ENCODE assay signal across 1 cellular context in the genomic region with DNA sequence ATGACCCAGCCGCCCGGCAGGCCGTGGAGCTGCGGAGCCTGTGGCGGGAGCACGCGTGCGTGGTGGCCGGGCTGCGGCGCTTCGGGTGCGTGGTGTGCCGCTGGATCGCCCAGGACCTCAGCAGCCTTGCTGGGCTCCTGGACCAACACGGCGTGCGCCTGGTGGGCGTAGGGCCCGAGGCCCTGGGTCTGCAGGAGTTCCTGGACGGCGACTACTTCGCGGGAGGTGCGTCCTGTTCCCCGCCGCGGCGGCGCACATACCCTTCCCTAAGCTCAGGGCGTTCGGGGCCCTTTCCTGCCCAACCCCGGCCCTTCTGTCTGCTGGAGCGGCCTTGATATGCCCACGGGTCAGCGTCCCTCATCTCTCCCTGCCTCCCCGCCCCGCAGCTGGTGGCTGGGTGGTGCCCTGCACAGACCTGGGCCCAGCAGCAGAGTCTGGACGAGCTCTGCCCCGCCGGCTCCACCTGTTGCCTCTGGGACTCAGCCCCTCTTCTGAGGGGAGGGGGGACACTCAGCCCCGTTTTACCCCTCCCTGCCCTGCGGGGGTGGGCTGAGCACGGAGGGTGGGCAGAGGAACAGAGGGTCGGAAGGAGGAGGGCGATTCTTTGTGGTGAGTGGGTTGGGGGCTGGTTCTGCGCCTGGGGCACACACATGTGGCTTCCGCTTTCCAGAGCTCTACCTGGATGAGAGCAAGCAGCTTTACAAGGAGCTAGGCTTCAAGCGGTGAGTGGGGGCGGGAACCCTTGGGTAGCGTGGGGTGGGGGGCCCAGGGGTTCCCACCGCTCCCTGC.
TF ChIP-seq lines count a peak whose summit lies in the region.

No MANE protein-coding gene starts in this region.

TF ChIP-seq in HepG2, 621 proteins besides CTCF, POLR2A, EP300 and RAD21 (continued from another document and continues in another):
- TF ChIP-seq RORA (CRISPR knock-in tag; IDR thresholded peaks at IDR 0.05) (no peak), ZNF563 (CRISPR knock-in tag; IDR thresholded peaks at IDR 0.05) (no peak), NFKB2 (CRISPR knock-in tag; IDR thresholded peaks at IDR 0.05; ENCODE audit: borderline replicate concordance) (0 out of 2 replicates have a peak, but pooled peaks have one; percentile 9), ELF3 (CRISPR knock-in tag; IDR thresholded peaks at IDR 0.05) (no peak), ZMYM4 (CRISPR knock-in tag; IDR thresholded peaks at IDR 0.05) (no peak), KDM2A (CRISPR knock-in tag; IDR thresholded peaks at IDR 0.05; ENCODE audit: borderline replicate concordance, low read depth) (no peak), REXO4 (CRISPR knock-in tag; IDR thresholded peaks at IDR 0.05; ENCODE audit: borderline replicate concordance) (no peak), STAT5B (CRISPR knock-in tag; IDR thresholded peaks at IDR 0.05) (no peak), DMAP1 (CRISPR knock-in tag; IDR thresholded peaks at IDR 0.05) (0 out of 2 replicates have a peak, but pooled peaks have one; percentile 1), SMYD3 (CRISPR knock-in tag; IDR thresholded peaks at IDR 0.05) (no peak), ZNF772 (CRISPR knock-in tag; IDR thresholded peaks at IDR 0.05) (no peak), ZNF253 (CRISPR knock-in tag; IDR thresholded peaks at IDR 0.05; ENCODE audit: borderline replicate concordance) (no peak), ZFYVE20 (CRISPR knock-in tag; IDR thresholded peaks at IDR 0.05; ENCODE audit: borderline replicate concordance, low read depth) (no peak), BORCS8-MEF2B (CRISPR knock-in tag; IDR thresholded peaks at IDR 0.05) (no peak), ZBTB42 (CRISPR knock-in tag; IDR thresholded peaks at IDR 0.05) (no peak), ZNF891 (CRISPR knock-in tag; IDR thresholded peaks at IDR 0.05) (no peak; the same call in 1 of the 2 replicates), CC2D1A (CRISPR knock-in tag; IDR thresholded peaks at IDR 0.05) (no peak), KDM4B (CRISPR knock-in tag; IDR thresholded peaks at IDR 0.05) (no peak), ZNF607 (CRISPR knock-in tag; IDR thresholded peaks at IDR 0.05; ENCODE audit: borderline replicate concordance) (0 out of 2 replicates have a peak, but pooled peaks have one; percentile 31), HNRNPK (IDR thresholded peaks at IDR 0.05; ENCODE audit: low read depth, low read length, poor library complexity, severe bottlenecking) (no peak), HMG20B (CRISPR knock-in tag; conservative IDR thresholded peaks at IDR 0.05) (no peak), FOXP1 (IDR thresholded peaks at IDR 0.05) (no peak), FOXP1 (CRISPR knock-in tag; IDR thresholded peaks at IDR 0.05) (no peak), THYN1 (CRISPR knock-in tag; IDR thresholded peaks at IDR 0.05; ENCODE audit: borderline replicate concordance, low read depth) (no peak), JUNB (CRISPR knock-in tag; IDR thresholded peaks at IDR 0.05; ENCODE audit: borderline replicate concordance) (no peak), ZNF670 (CRISPR knock-in tag; IDR thresholded peaks at IDR 0.05; ENCODE audit: borderline replicate concordance) (no peak), NFIC (IDR thresholded peaks at IDR 0.05; ENCODE audit: low read length) (no peak), ZNF567 (CRISPR knock-in tag; IDR thresholded peaks at IDR 0.05; ENCODE audit: borderline replicate concordance) (0 out of 2 replicates have a peak, but pooled peaks have one; percentile 57), ZNF136 (CRISPR knock-in tag; IDR thresholded peaks at IDR 0.05; ENCODE audit: low read depth) (no peak), SMARCE1 (IDR thresholded peaks at IDR 0.05; ENCODE audit: borderline replicate concordance) (no peak), ESRRA (CRISPR knock-in tag; IDR thresholded peaks at IDR 0.05; ENCODE audit: low read depth) (no peak)
- TF ChIP-seq, protein P1, sequence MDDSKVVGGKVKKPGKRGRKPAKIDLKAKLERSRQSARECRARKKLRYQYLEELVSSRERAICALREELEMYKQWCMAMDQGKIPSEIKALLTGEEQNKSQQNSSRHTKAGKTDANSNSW (CRISPR knock-in tag; IDR thresholded peaks at IDR 0.05; ENCODE audit: borderline replicate concordance) = no peak
- TF ChIP-seq, protein P2, sequence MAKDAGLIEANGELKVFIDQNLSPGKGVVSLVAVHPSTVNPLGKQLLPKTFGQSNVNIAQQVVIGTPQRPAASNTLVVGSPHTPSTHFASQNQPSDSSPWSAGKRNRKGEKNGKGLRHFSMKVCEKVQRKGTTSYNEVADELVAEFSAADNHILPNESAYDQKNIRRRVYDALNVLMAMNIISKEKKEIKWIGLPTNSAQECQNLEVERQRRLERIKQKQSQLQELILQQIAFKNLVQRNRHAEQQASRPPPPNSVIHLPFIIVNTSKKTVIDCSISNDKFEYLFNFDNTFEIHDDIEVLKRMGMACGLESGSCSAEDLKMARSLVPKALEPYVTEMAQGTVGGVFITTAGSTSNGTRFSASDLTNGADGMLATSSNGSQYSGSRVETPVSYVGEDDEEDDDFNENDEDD (CRISPR knock-in tag; IDR thresholded peaks at IDR 0.05; ENCODE audit: borderline replicate concordance) = no peak
- TF ChIP-seq, protein P3, sequence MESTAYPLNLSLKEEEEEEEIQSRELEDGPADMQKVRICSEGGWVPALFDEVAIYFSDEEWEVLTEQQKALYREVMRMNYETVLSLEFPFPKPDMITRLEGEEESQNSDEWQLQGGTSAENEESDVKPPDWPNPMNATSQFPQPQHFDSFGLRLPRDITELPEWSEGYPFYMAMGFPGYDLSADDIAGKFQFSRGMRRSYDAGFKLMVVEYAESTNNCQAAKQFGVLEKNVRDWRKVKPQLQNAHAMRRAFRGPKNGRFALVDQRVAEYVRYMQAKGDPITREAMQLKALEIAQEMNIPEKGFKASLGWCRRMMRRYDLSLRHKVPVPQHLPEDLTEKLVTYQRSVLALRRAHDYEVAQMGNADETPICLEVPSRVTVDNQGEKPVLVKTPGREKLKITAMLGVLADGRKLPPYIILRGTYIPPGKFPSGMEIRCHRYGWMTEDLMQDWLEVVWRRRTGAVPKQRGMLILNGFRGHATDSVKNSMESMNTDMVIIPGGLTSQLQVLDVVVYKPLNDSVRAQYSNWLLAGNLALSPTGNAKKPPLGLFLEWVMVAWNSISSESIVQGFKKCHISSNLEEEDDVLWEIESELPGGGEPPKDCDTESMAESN (CRISPR knock-in tag; conservative IDR thresholded peaks at IDR 0.05) = 0 out of 2 replicates have a peak, but pooled peaks have one; percentile 36
- TF ChIP-seq, protein P4, sequence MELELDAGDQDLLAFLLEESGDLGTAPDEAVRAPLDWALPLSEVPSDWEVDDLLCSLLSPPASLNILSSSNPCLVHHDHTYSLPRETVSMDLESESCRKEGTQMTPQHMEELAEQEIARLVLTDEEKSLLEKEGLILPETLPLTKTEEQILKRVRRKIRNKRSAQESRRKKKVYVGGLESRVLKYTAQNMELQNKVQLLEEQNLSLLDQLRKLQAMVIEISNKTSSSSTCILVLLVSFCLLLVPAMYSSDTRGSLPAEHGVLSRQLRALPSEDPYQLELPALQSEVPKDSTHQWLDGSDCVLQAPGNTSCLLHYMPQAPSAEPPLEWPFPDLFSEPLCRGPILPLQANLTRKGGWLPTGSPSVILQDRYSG (CRISPR knock-in tag; IDR thresholded peaks at IDR 0.05) = no peak
- TF ChIP-seq, protein P5, sequence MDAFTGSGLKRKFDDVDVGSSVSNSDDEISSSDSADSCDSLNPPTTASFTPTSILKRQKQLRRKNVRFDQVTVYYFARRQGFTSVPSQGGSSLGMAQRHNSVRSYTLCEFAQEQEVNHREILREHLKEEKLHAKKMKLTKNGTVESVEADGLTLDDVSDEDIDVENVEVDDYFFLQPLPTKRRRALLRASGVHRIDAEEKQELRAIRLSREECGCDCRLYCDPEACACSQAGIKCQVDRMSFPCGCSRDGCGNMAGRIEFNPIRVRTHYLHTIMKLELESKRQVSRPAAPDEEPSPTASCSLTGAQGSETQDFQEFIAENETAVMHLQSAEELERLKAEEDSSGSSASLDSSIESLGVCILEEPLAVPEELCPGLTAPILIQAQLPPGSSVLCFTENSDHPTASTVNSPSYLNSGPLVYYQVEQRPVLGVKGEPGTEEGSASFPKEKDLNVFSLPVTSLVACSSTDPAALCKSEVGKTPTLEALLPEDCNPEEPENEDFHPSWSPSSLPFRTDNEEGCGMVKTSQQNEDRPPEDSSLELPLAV (CRISPR knock-in tag; conservative IDR thresholded peaks at IDR 0.05; ENCODE audit: low read depth) = no peak
- TF ChIP-seq, protein P6, sequence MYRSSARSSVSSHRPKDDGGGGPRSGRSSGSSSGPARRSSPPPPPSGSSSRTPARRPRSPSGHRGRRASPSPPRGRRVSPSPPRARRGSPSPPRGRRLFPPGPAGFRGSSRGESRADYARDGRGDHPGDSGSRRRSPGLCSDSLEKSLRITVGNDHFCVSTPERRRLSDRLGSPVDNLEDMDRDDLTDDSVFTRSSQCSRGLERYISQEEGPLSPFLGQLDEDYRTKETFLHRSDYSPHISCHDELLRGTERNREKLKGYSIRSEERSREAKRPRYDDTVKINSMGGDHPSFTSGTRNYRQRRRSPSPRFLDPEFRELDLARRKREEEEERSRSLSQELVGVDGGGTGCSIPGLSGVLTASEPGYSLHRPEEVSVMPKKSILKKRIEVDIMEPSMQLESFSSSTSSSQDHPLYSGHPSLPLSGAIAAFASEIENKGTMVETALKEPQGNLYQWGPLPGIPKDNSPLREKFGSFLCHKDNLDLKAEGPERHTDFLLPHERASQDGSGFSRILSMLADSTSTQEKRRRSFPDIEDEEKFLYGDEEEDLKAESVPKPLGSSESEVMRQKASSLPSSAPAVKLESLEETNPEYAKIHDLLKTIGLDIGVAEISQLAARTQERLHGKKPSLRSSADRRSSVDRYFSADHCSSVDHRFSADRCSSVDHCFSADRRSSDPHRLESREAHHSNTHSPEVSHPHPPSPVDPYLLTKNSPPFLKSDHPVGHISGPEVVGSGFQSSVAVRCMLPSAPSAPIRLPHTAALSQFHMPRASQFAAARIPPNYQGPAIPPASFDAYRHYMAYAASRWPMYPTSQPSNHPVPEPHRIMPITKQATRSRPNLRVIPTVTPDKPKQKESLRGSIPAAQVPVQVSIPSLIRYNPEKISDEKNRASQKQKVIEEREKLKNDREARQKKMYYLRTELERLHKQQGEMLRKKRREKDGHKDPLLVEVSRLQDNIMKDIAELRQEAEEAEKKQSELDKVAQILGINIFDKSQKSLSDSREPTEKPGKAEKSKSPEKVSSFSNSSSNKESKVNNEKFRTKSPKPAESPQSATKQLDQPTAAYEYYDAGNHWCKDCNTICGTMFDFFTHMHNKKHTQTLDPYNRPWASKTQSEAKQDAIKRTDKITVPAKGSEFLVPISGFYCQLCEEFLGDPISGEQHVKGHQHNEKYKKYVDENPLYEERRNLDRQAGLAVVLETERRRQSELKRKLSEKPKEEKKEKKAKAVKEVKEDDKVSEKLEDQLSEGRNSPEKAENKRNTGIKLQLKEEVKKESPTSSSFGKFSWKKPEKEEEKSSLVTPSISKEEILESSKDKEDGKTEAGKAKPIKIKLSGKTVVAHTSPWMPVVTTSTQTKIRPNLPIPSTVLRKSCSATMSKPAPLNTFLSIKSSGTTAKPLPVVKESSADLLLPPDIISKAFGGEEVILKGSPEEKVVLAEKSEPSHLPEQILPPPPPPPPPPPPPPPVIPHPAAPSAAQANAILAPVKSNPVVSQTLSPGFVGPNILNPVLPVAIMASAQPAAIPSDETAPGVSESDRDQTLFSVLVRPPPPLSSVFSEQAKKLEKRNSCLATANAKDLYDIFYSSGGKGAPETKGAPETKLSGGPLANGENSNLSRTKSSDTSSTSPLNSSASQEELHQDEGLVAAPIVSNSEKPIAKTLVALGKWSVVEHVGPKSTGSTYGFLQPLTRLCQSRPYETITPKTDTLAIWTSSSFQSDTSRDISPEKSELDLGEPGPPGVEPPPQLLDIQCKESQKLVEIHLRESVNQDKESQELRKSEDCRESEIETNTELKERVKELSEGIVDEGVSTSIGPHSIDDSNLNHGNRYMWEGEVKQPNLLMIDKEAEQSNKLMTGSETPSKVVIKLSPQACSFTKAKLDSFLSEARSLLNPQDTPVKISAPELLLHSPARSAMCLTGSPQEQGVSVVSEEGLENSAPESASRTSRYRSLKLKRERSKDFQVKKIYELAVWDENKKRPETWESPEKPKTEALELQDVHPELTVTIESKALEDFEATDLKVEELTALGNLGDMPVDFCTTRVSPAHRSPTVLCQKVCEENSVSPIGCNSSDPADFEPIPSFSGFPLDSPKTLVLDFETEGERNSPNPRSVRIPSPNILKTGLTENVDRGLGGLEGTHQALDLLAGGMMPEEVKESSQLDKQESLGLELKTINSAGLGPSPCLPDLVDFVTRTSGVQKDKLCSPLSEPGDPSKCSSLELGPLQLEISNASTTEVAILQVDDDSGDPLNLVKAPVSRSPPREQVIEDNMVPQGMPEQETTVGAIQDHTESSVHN (CRISPR knock-in tag; IDR thresholded peaks at IDR 0.05) = no peak
- TF ChIP-seq, protein P7, sequence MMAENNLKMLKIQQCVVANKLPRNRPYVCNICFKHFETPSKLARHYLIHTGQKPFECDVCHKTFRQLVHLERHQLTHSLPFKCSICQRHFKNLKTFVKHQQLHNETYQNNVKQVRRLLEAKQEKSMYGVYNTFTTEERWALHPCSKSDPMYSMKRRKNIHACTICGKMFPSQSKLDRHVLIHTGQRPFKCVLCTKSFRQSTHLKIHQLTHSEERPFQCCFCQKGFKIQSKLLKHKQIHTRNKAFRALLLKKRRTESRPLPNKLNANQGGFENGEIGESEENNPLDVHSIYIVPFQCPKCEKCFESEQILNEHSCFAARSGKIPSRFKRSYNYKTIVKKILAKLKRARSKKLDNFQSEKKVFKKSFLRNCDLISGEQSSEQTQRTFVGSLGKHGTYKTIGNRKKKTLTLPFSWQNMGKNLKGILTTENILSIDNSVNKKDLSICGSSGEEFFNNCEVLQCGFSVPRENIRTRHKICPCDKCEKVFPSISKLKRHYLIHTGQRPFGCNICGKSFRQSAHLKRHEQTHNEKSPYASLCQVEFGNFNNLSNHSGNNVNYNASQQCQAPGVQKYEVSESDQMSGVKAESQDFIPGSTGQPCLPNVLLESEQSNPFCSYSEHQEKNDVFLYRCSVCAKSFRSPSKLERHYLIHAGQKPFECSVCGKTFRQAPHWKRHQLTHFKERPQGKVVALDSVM (CRISPR knock-in tag; IDR thresholded peaks at IDR 0.05) = no peak
- TF ChIP-seq, protein P8, sequence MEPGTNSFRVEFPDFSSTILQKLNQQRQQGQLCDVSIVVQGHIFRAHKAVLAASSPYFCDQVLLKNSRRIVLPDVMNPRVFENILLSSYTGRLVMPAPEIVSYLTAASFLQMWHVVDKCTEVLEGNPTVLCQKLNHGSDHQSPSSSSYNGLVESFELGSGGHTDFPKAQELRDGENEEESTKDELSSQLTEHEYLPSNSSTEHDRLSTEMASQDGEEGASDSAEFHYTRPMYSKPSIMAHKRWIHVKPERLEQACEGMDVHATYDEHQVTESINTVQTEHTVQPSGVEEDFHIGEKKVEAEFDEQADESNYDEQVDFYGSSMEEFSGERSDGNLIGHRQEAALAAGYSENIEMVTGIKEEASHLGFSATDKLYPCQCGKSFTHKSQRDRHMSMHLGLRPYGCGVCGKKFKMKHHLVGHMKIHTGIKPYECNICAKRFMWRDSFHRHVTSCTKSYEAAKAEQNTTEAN (CRISPR knock-in tag; conservative IDR thresholded peaks at IDR 0.05) = no peak
- TF ChIP-seq, protein P9, sequence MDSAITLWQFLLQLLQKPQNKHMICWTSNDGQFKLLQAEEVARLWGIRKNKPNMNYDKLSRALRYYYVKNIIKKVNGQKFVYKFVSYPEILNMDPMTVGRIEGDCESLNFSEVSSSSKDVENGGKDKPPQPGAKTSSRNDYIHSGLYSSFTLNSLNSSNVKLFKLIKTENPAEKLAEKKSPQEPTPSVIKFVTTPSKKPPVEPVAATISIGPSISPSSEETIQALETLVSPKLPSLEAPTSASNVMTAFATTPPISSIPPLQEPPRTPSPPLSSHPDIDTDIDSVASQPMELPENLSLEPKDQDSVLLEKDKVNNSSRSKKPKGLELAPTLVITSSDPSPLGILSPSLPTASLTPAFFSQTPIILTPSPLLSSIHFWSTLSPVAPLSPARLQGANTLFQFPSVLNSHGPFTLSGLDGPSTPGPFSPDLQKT (CRISPR knock-in tag; IDR thresholded peaks at IDR 0.05; ENCODE audit: borderline replicate concordance) = no peak
